ENCODE assay signal across 18 cellular contexts in the genomic region with DNA sequence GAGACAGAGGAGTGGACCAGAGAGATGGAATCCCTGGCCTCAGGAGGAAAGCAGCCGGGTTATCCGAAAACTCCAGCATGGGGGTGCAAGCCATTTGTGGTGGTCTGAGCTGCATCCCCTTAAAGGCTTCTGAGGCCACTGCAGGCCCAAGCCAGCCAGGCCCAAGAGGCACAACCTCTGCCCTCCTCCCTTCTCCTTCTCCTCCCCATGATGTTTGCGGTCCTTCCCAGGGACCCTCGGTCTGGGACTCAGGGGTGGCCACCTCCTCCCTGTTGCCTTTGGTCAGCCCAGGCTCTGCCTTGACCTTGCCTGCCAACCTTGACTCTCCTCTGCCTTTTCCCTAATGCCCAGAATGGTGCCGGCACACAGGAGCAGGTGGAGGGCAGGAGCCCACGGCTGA. TPM values are rescaled to one million over a fixed set of nuclear protein-coding genes. Genes with fewer than 3 reads are reported as not detected.
A peak's percentile ranks its signal among the peaks of the same experiment; 100 is the strongest.
DNase-seq lines count a peak whose midpoint lies in the region; ATAC-seq, FAIRE-seq and TF ChIP-seq lines count a peak whose summit lies in the region.
"Had no signal": no experiment of that assay in that cellular context is flagged by ENCODE, and none has a peak within 500 bp of the region (broad histone marks: within the 10 kb centered on the region; RNA-seq: fewer than 3 reads in every experiment).

No MANE protein-coding gene starts in this region.

- H3K4me1 Mint-ChIP-seq in neural crest cell (peaks cover 17% of the 10 kb centered on the region), Calu3 (ENCODE audit: low read depth, unreplicated experiment) (no peaks in the 10 kb centered on the region)

- H3K36me3 Mint-ChIP-seq in neural crest cell (ENCODE audit: low read depth) (peaks cover 2% of the 10 kb centered on the region), Calu3 (ENCODE audit: insufficient read depth, unreplicated experiment) (peaks cover 9% of the 10 kb centered on the region)

- H3K36me3 ChIP-seq in bronchial epithelial cell (ENCODE audit: control insufficient read depth, insufficient read depth, low read length) (peaks cover 8% of the 10 kb centered on the region), thymus (ENCODE audit: control insufficient read depth, insufficient read depth) (no peaks in the 10 kb centered on the region)

- peak overlapping the region; percentile 70 for H3K4me3 Mint-ChIP-seq in neural crest cell
- H3K4me3 Mint-ChIP-seq in Calu3 (ENCODE audit: low read depth, unreplicated experiment): no peak overlapping the region

- TF ChIP-seq CTCF in RWPE1 (conservative IDR thresholded peaks at IDR 0.05; ENCODE audit: low read depth): no peak
- no peak for TF ChIP-seq CTCF in bronchial epithelial cell (IDR thresholded peaks at IDR 0.05; ENCODE audit: insufficient read depth, low read length, severe bottlenecking)
- no peak for TF ChIP-seq CTCF in neural crest cell (conservative IDR thresholded peaks at IDR 0.05)
- TF ChIP-seq CTCF in Calu3 (IDR thresholded peaks at IDR 0.05; ENCODE audit: unreplicated experiment): no peak

- H3K4me1 ChIP-seq in thymus (ENCODE audit: control insufficient read depth, insufficient read depth, low read length): no peaks in the 10 kb centered on the region

- no TSS peak for BruUV-seq in Calu3 (replicated peaks; lab: Mats Ljungman, UMichigan)

- CTCF ChIA-PET in RWPE1 (lab: Yijun Ruan, JAX) (interaction anchor here (0.5 to 1.7 kb wide), 2 partner anchors 59 to 76 kb away, joined by 3 to 4 read pairs; no protein-coding TSS in a partner anchor), Calu3 (lab: Charles Lee) (no interaction called here)

- H3K27ac ChIP-seq in RWPE1 (peak overlapping the region; percentile 45; the same call in 1 of the 2 replicates), thymus (ENCODE audit: low read depth) (peak overlapping the region; percentile 4)
- H3K27ac ChIP-seq: C4-2B, KMS-11 had no signal

- H3K27me3 ChIP-seq in bronchial epithelial cell (ENCODE audit: control insufficient read depth, insufficient read depth, low read length) (no peaks in the 10 kb centered on the region), thymus (ENCODE audit: control insufficient read depth, insufficient read depth) (peaks cover 21% of the 10 kb centered on the region)

- no peak for ATAC-seq in HG03378 (IDR thresholded peaks at IDR 0.05; ENCODE audit: unreplicated experiment)
- ATAC-seq: GM12878, HCT116 had no signal

- peaks cover 1% of the 10 kb centered on the region for H3K9me3 ChIP-seq in thymus (ENCODE audit: control insufficient read depth)

- H3K4me3 ChIP-seq in bronchial epithelial cell (ENCODE audit: low read depth, low read length): no peak overlapping the region
- no peak overlapping the region for H3K4me3 ChIP-seq in thymus (ENCODE audit: low read length)
- H3K4me3 ChIP-seq: GM12878 had no signal

- no peak for DNase-seq in RWPE1 (ENCODE audit: low spot score)
- no peak for DNase-seq in bronchial epithelial cell (ENCODE audit: low read depth)
- no peak for DNase-seq in neural crest cell (ENCODE audit: low read depth, low spot score)
- DNase-seq in midbrain (lab: John Stamatoyannopoulos, UW): no peak
- DNase-seq in hypothalamus (lab: John Stamatoyannopoulos, UW): no peak
- no peak for DNase-seq in Calu3
- DNase-seq: DMS 273 treated with DMSO at 0.1 percent for 48 hours, GDM1, NCI-H1092, NCI-H2107, NCI-H2227 treated with DMSO at 0.1 percent for 48 hours, NCI-H524 had no signal

- no peaks in the 10 kb centered on the region for H3K9me3 Mint-ChIP-seq in neural crest cell
- no peaks in the 10 kb centered on the region for H3K9me3 Mint-ChIP-seq in Calu3 (ENCODE audit: low read depth, unreplicated experiment)

- intact Hi-C loops in Calu3 (cut with micrococcal nuclease; ENCODE audit: unreplicated experiment): no loop called here

- H3K27ac Mint-ChIP-seq in neural crest cell (ENCODE audit: unreplicated experiment): no peak overlapping the region
- H3K27ac Mint-ChIP-seq in Calu3 (ENCODE audit: unreplicated experiment): no peak overlapping the region

- peak; percentile 28 for FAIRE-seq in bronchial epithelial cell (lab: Jason Lieb, UNC)
- FAIRE-seq: GM12878 had no signal

- POLR2A ChIA-PET in RWPE1 (lab: Yijun Ruan, JAX; ENCODE audit: low non-redundant PET): no interaction called here

- WGBS in thymus: 96% methylated on average over 6 of the region's 6 CpGs

- H3K27me3 Mint-ChIP-seq in neural crest cell (ENCODE audit: low read depth) (no peaks in the 10 kb centered on the region), Calu3 (ENCODE audit: unreplicated experiment) (no peaks in the 10 kb centered on the region)

RNA-seq across cellular contexts. Expression of gene NCS1, which starts 4.6 kb away (rescaled TPM):
- total RNA-seq in bronchial epithelial cell (22.9 and 26.6 TPM in 2 replicates), neural crest cell (60.1 and 67.8 TPM in 2 replicates), Calu3 (2022) (14.4 and 16.1 TPM in 2 replicates)
- 6.9 TPM for polyA plus RNA-seq in thymus
